24 cellular contexts compared by ENCODE assay signal in genomic region chr9:92663951-92664350, GRCh38. TPM values are rescaled to one million over a fixed set of nuclear protein-coding genes. Genes with fewer than 3 reads are reported as not detected.
A peak's percentile ranks its signal among the peaks of the same experiment; 100 is the strongest.
DNase-seq lines count a peak whose midpoint lies in the region; ATAC-seq and TF ChIP-seq lines count a peak whose summit lies in the region.
"Had no signal": no experiment of that assay in that cellular context is flagged by ENCODE, and none has a peak within 500 bp of the region (broad histone marks: within the 10 kb centered on the region; RNA-seq: fewer than 3 reads in every experiment).

No MANE protein-coding gene starts in this region.

- DNase-seq in right atrium auricular region (ENCODE audit: low spot score) (no peak), heart left ventricle (no peak), immature natural killer cell (no peak), LoVo (ENCODE audit: low spot score) (no peak), midbrain (lab: John Stamatoyannopoulos, UW) (no peak)
- DNase-seq in activated T-helper 1 cell treated with anti-CD3 and anti-CD28 coated beads, Interleukin-12 subunit alpha, Interleukin-12 subunit beta, Interleukin-2, Interleukin-4 antibody, amounts not matched to agents 30 ng/mL and 10 ng/mL and 1 ng/mL, durations not matched to agents 14 hours and 24 hours and 36 hours (ENCODE audit: low spot score), result no peak
- DNase-seq: DND-41, foreskin melanocyte, islet precursor cell, Karpas-422, NCI-H1048, NCI-H2029, NCI-H446 treated with DMSO at 0.1 percent for 48 hours, sigmoid colon, upper lobe of left lung had no signal

- H3K9me3 Mint-ChIP-seq in immature natural killer cell, result no peaks in the 10 kb centered on the region
- H3K9me3 Mint-ChIP-seq in activated T-helper 1 cell treated with anti-CD3 and anti-CD28 coated beads, Interleukin-12 subunit alpha, Interleukin-12 subunit beta, Interleukin-2, Interleukin-4 antibody, amounts not matched to agents 30 ng/mL and 10 ng/mL and 1 ng/mL, durations not matched to agents 14 hours and 24 hours and 36 hours, result no peaks in the 10 kb centered on the region
- H3K9me3 Mint-ChIP-seq: activated CD4-positive, alpha-beta memory T cell treated with anti-CD3 and anti-CD28 coated beads, Interleukin-2, amount 10 ng/mL, durations not matched to agents 7 days and 5 days; activated naive CD8-positive, alpha-beta T cell treated with anti-CD3 and anti-CD28 coated beads for 36 hours; stimulated activated naive CD8-positive, alpha-beta T cell treated with anti-CD3 and anti-CD28 coated beads, Interleukin-15, amount 100 ng/mL, for 72 hours had no signal

- no peak for TF ChIP-seq CTCF in right atrium auricular region (IDR thresholded peaks at IDR 0.05)
- no peak for TF ChIP-seq CTCF in heart left ventricle (IDR thresholded peaks at IDR 0.05)
- no peak for TF ChIP-seq CTCF in VCaP (conservative IDR thresholded peaks at IDR 0.05)

- H3K4me1 ChIP-seq in right atrium auricular region (peaks cover 0 to 48% of the 10 kb centered on the region in 2 donors), heart left ventricle (peaks cover 0 to 53% (median 25%) of the 10 kb centered on the region in 12 donors)

- H3K27ac Mint-ChIP-seq in immature natural killer cell, result peak overlapping the region in 4 of 6 donors; percentile 35 to 78 (median 58)
- H3K27ac Mint-ChIP-seq in activated T-helper 1 cell treated with anti-CD3 and anti-CD28 coated beads, Interleukin-12 subunit alpha, Interleukin-12 subunit beta, Interleukin-2, Interleukin-4 antibody, amounts not matched to agents 30 ng/mL and 10 ng/mL and 1 ng/mL, durations not matched to agents 14 hours and 24 hours and 36 hours, result no peak overlapping the region

- no peaks in the 10 kb centered on the region for H3K9me3 ChIP-seq in right atrium auricular region
- no peaks in the 10 kb centered on the region for H3K9me3 ChIP-seq in heart left ventricle
- H3K9me3 ChIP-seq: ovary, sigmoid colon, SJSA1, upper lobe of left lung had no signal

- ATAC-seq in heart left ventricle, result no peak
- ATAC-seq: Panc1 had no signal

- H3K4me3 Mint-ChIP-seq in immature natural killer cell, result no peak overlapping the region
- no peak overlapping the region for H3K4me3 Mint-ChIP-seq in activated T-helper 1 cell treated with anti-CD3 and anti-CD28 coated beads, Interleukin-12 subunit alpha, Interleukin-12 subunit beta, Interleukin-2, Interleukin-4 antibody, amounts not matched to agents 30 ng/mL and 10 ng/mL and 1 ng/mL, durations not matched to agents 14 hours and 24 hours and 36 hours
- H3K4me3 Mint-ChIP-seq: activated CD4-positive, alpha-beta memory T cell treated with anti-CD3 and anti-CD28 coated beads, Interleukin-2, amount 10 ng/mL, durations not matched to agents 7 days and 5 days; activated naive CD8-positive, alpha-beta T cell treated with anti-CD3 and anti-CD28 coated beads for 36 hours had no signal

- WGBS in heart left ventricle, 4 donors, result 84 to 88% (median 86%) methylated on average over 10 of the region's 10 CpGs

- intact Hi-C loops in heart left ventricle (cut with DNase I), result loop anchor here in 2 of 10 donors (10.0 kb wide), 2 partner anchors 51 to 339 kb away; partner anchors contain the start of genes CENPP (in 1 of the 2) and NOL8 (in 1 of the 2)
- intact Hi-C loops in activated T-helper 1 cell treated with anti-CD3 and anti-CD28 coated beads, Interleukin-12 subunit alpha, Interleukin-12 subunit beta, Interleukin-2, Interleukin-4 antibody, amounts not matched to agents 30 ng/mL and 10 ng/mL and 1 ng/mL, durations not matched to agents 14 hours and 24 hours and 36 hours (cut with micrococcal nuclease), result no loop called here

- H3K4me3 ChIP-seq in right atrium auricular region (no peak overlapping the region), heart left ventricle (no peak overlapping the region)
- H3K4me3 ChIP-seq: ovary, sigmoid colon, SJSA1, upper lobe of left lung had no signal

- H3K27ac ChIP-seq in right atrium auricular region, result peak overlapping the region; percentile 21 to 72
- H3K27ac ChIP-seq in heart left ventricle, result no peak overlapping the region
- peak overlapping the region; percentile 78 for H3K27ac ChIP-seq in VCaP
- H3K27ac ChIP-seq in temporal lobe (ENCODE audit: low read depth, low read length), result peak overlapping the region; percentile 79
- H3K27ac ChIP-seq: epithelial cell of prostate, ovary, sigmoid colon, SJSA1, upper lobe of left lung had no signal

- H3K4me1 Mint-ChIP-seq in immature natural killer cell, result peaks cover 43 to 63% of the 10 kb centered on the region in 2 donors
- H3K4me1 Mint-ChIP-seq in activated T-helper 1 cell treated with anti-CD3 and anti-CD28 coated beads, Interleukin-12 subunit alpha, Interleukin-12 subunit beta, Interleukin-2, Interleukin-4 antibody, amounts not matched to agents 30 ng/mL and 10 ng/mL and 1 ng/mL, durations not matched to agents 14 hours and 24 hours and 36 hours (ENCODE audit: low read depth), result peaks cover 57% of the 10 kb centered on the region

- TF ChIP-seq POLR2A in heart left ventricle (IDR thresholded peaks at IDR 0.05), result no peak

- peaks cover 2 to 6% (median 2%) of the 10 kb centered on the region in 3 donors for H3K27me3 Mint-ChIP-seq in immature natural killer cell (ENCODE audit: low read depth in 3 of 3)
- H3K27me3 Mint-ChIP-seq in activated T-helper 1 cell treated with anti-CD3 and anti-CD28 coated beads, Interleukin-12 subunit alpha, Interleukin-12 subunit beta, Interleukin-2, Interleukin-4 antibody, amounts not matched to agents 30 ng/mL and 10 ng/mL and 1 ng/mL, durations not matched to agents 14 hours and 24 hours and 36 hours (ENCODE audit: insufficient read depth), result no peaks in the 10 kb centered on the region
- H3K27me3 Mint-ChIP-seq: activated CD4-positive, alpha-beta memory T cell treated with anti-CD3 and anti-CD28 coated beads, Interleukin-2, amount 10 ng/mL, durations not matched to agents 7 days and 5 days; activated naive CD8-positive, alpha-beta T cell treated with anti-CD3 and anti-CD28 coated beads for 36 hours; stimulated activated naive CD8-positive, alpha-beta T cell treated with anti-CD3 and anti-CD28 coated beads, Interleukin-15, amount 100 ng/mL, for 72 hours had no signal

- H3K27me3 ChIP-seq in right atrium auricular region (no peaks in the 10 kb centered on the region), heart left ventricle (no peaks in the 10 kb centered on the region)
- H3K27me3 ChIP-seq: ovary, sigmoid colon, SJSA1, upper lobe of left lung had no signal

- H3K36me3 Mint-ChIP-seq in immature natural killer cell, result no peaks in the 10 kb centered on the region
- peaks cover 21% of the 10 kb centered on the region for H3K36me3 Mint-ChIP-seq in activated T-helper 1 cell treated with anti-CD3 and anti-CD28 coated beads, Interleukin-12 subunit alpha, Interleukin-12 subunit beta, Interleukin-2, Interleukin-4 antibody, amounts not matched to agents 30 ng/mL and 10 ng/mL and 1 ng/mL, durations not matched to agents 14 hours and 24 hours and 36 hours (ENCODE audit: low read depth)

- H3K36me3 ChIP-seq in right atrium auricular region (no peaks in the 10 kb centered on the region), heart left ventricle (peaks cover 0 to 29% (median 6%) of the 10 kb centered on the region in 9 donors)
- H3K36me3 ChIP-seq: ovary had no signal

RNA-seq across cellular contexts. Expression of gene IPPK, which starts 6.0 kb away (rescaled TPM):
- total RNA-seq in right atrium auricular region (10 to 100 TPM in 1 of 2 donors, 1 to 10 TPM in 1; 8.9 to 13.1 TPM), heart left ventricle (10 to 100 TPM in 2 of 9 donors, 1 to 10 TPM in 7; 5.8 to 10.1 (median 8.6) TPM), temporal lobe (9.3 TPM)
- polyA plus RNA-seq in heart left ventricle (10 to 100 TPM in 1 of 2 donors, 1 to 10 TPM in 1; 4.2 to 11.0 TPM), immature natural killer cell (1 to 10 TPM; 2.6 to 5.4 (median 3.2) TPM)
- 14.8 and 14.9 TPM in 2 replicates for total RNA-seq in activated T-helper 1 cell treated with anti-CD3 and anti-CD28 coated beads, Interleukin-12 subunit alpha, Interleukin-12 subunit beta, Interleukin-2, Interleukin-4 antibody, amounts not matched to agents 30 ng/mL and 10 ng/mL and 1 ng/mL, durations not matched to agents 14 hours and 24 hours and 36 hours

Comparison
In these comparisons a context has a peak if more than half of its experiments do, and no peak if none do; other contexts are left out.
1. H3K27ac ChIP-seq: peak in right atrium auricular region (2 of 2), VCaP (single experiment) and temporal lobe (single experiment); none in heart left ventricle (0 of 12).